In the genomic region with DNA sequence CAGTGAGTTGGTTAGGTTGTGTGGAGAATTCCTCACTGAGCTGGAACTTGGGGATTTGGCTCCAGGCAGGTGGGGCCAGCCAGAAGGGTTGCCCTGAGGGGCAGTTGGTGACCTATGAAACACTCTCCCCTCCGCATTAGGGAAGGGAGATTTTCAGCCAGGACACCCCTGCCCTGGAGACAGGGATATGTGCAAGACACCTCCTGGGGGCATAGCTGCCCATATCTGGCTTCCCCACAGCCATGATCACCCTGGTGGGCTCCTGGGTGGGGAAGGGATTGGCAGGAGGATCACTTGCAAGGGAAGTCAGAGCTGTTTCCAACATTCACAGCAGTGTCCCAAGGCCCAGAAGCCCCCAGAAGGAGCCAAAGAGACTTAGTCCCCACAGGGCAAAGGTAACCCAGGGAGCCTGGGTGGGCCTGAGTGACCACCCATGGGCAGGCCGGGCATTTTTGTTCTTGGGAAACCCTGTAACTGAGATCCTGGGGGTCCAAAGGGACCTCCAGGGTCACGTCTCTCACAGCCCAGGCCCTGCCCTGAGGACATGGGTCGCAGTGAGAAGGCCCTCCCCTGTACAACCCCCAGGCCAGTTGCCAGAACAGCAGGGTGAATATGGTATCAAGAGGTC, we compare ENCODE assay signal across 15 cellular contexts.
DNase-seq lines count a peak whose midpoint lies in the region; ATAC-seq and TF ChIP-seq lines count a peak whose summit lies in the region.
"Had no signal": no experiment of that assay in that cellular context is flagged by ENCODE, and none has a peak within 500 bp of the region (broad histone marks: within the 10 kb centered on the region; RNA-seq: fewer than 3 reads in every experiment).

No MANE protein-coding gene starts in this region.

- POLR2A ChIA-PET in activated naive CD8-positive, alpha-beta T cell treated with anti-CD3 and anti-CD28 coated beads, Interleukin-2, amount 10 ng/mL, durations not matched to agents 7 days and 5 days (lab: Charles Lee), result no interaction called here

- no peak for ATAC-seq in activated naive CD8-positive, alpha-beta T cell treated with anti-CD3 and anti-CD28 coated beads, Interleukin-2, amount 10 ng/mL, durations not matched to agents 7 days and 5 days (ENCODE audit: low read depth)
- no peak for ATAC-seq in omental fat pad (ENCODE audit: low FRiP score)

- DNase-seq in activated naive CD8-positive, alpha-beta T cell treated with anti-CD3 and anti-CD28 coated beads, Interleukin-2, amount 10 ng/mL, durations not matched to agents 7 days and 5 days, result peak; percentile 4
- no peak for DNase-seq in activated naive CD8-positive, alpha-beta T cell treated with anti-CD3 and anti-CD28 coated beads for 36 hours
- DNase-seq in chondrocyte (ENCODE audit: low spot score), result peak; percentile 67
- DNase-seq in omental fat pad (ENCODE audit: low spot score), result peak; percentile 13
- peak; percentile 38 for DNase-seq in ureter (ENCODE audit: low spot score)
- no peak for DNase-seq in GM03348 (ENCODE audit: low spot score)
- DNase-seq in NCI-H146 treated with DMSO at 0.1 percent for 48 hours (lab: John Stamatoyannopoulos, UW; ENCODE audit: unreplicated experiment), result no peak
- DNase-seq: ACHN; CD4-positive, CD25-positive, alpha-beta regulatory T cell; DMS53; NCI-H1436; NCI-H2081 treated with DMSO at 0.1 percent for 48 hours; NCI-H2227 treated with DMSO at 0.1 percent for 48 hours; NCI-H526; RPMI8226 had no signal

- H3K36me3 Mint-ChIP-seq in activated naive CD8-positive, alpha-beta T cell treated with anti-CD3 and anti-CD28 coated beads, Interleukin-2, amount 10 ng/mL, durations not matched to agents 7 days and 5 days, result no peaks in the 10 kb centered on the region
- H3K36me3 Mint-ChIP-seq in activated naive CD8-positive, alpha-beta T cell treated with anti-CD3 and anti-CD28 coated beads for 36 hours, result no peaks in the 10 kb centered on the region
- H3K36me3 Mint-ChIP-seq in chondrocyte (ENCODE audit: low read depth), result no peaks in the 10 kb centered on the region
- H3K36me3 Mint-ChIP-seq: CD4-positive, CD25-positive, alpha-beta regulatory T cell had no signal

- H3K27me3 Mint-ChIP-seq in activated naive CD8-positive, alpha-beta T cell treated with anti-CD3 and anti-CD28 coated beads, Interleukin-2, amount 10 ng/mL, durations not matched to agents 7 days and 5 days, result peaks cover 8% of the 10 kb centered on the region
- peaks cover 5% of the 10 kb centered on the region for H3K27me3 Mint-ChIP-seq in activated naive CD8-positive, alpha-beta T cell treated with anti-CD3 and anti-CD28 coated beads for 36 hours
- H3K27me3 Mint-ChIP-seq in chondrocyte (ENCODE audit: low read depth), result peaks cover 4% of the 10 kb centered on the region

- H3K4me1 Mint-ChIP-seq in activated naive CD8-positive, alpha-beta T cell treated with anti-CD3 and anti-CD28 coated beads, Interleukin-2, amount 10 ng/mL, durations not matched to agents 7 days and 5 days, result peaks cover 8% of the 10 kb centered on the region
- peaks cover 3% of the 10 kb centered on the region for H3K4me1 Mint-ChIP-seq in activated naive CD8-positive, alpha-beta T cell treated with anti-CD3 and anti-CD28 coated beads for 36 hours
- H3K4me1 Mint-ChIP-seq in chondrocyte (ENCODE audit: low read depth), result peaks cover 12% of the 10 kb centered on the region
- H3K4me1 Mint-ChIP-seq: CD4-positive, CD25-positive, alpha-beta regulatory T cell had no signal

- H3K9me3 Mint-ChIP-seq in activated naive CD8-positive, alpha-beta T cell treated with anti-CD3 and anti-CD28 coated beads, Interleukin-2, amount 10 ng/mL, durations not matched to agents 7 days and 5 days, result peaks cover 2% of the 10 kb centered on the region
- H3K9me3 Mint-ChIP-seq in activated naive CD8-positive, alpha-beta T cell treated with anti-CD3 and anti-CD28 coated beads for 36 hours, result peaks cover 2% of the 10 kb centered on the region
- H3K9me3 Mint-ChIP-seq in chondrocyte (ENCODE audit: low read depth), result no peaks in the 10 kb centered on the region

- H3K27ac Mint-ChIP-seq in activated naive CD8-positive, alpha-beta T cell treated with anti-CD3 and anti-CD28 coated beads, Interleukin-2, amount 10 ng/mL, durations not matched to agents 7 days and 5 days, result no peak overlapping the region
- no peak overlapping the region for H3K27ac Mint-ChIP-seq in activated naive CD8-positive, alpha-beta T cell treated with anti-CD3 and anti-CD28 coated beads for 36 hours
- no peak overlapping the region for H3K27ac Mint-ChIP-seq in chondrocyte (ENCODE audit: unreplicated experiment)
- H3K27ac Mint-ChIP-seq: CD4-positive, CD25-positive, alpha-beta regulatory T cell had no signal

- TF ChIP-seq CTCF in chondrocyte (IDR thresholded peaks at IDR 0.05) (no peak), omental fat pad (IDR thresholded peaks at IDR 0.05) (no peak)

- no peak overlapping the region for H3K4me3 Mint-ChIP-seq in activated naive CD8-positive, alpha-beta T cell treated with anti-CD3 and anti-CD28 coated beads, Interleukin-2, amount 10 ng/mL, durations not matched to agents 7 days and 5 days
- no peak overlapping the region for H3K4me3 Mint-ChIP-seq in activated naive CD8-positive, alpha-beta T cell treated with anti-CD3 and anti-CD28 coated beads for 36 hours
- no peak overlapping the region for H3K4me3 Mint-ChIP-seq in chondrocyte (ENCODE audit: unreplicated experiment)
- H3K4me3 Mint-ChIP-seq: CD4-positive, CD25-positive, alpha-beta regulatory T cell had no signal

Comparison
In these comparisons a context has a peak if more than half of its experiments do, and no peak if none do; other contexts are left out.
1. DNase-seq: peak in activated naive CD8-positive, alpha-beta T cell treated with anti-CD3 and anti-CD28 coated beads, Interleukin-2, amount 10 ng/mL, durations not matched to agents 7 days and 5 days (single experiment), chondrocyte (single experiment), omental fat pad (single experiment) and ureter (single experiment); none in activated naive CD8-positive, alpha-beta T cell treated with anti-CD3 and anti-CD28 coated beads for 36 hours (single experiment), GM03348 (single experiment) and NCI-H146 treated with DMSO at 0.1 percent for 48 hours (single experiment).